In genomic region chr11:59815754-59816153, GRCh38 we compare ENCODE assay signal across 1 cellular context.
TF ChIP-seq lines count a peak whose summit lies in the region.

No MANE protein-coding gene starts in this region.

TF ChIP-seq in H1, 55 proteins besides CTCF, POLR2A, EP300 and RAD21:
- TF ChIP-seq RNF2 (IDR thresholded peaks at IDR 0.05; ENCODE audit: borderline replicate concordance, low read depth, low read length, missing control alignments, poor library complexity, severe bottlenecking), result no peak
- TF ChIP-seq ASH2L (IDR thresholded peaks at IDR 0.05; ENCODE audit: low read length), result no peak
- no peak for TF ChIP-seq TAF7 (optimal IDR thresholded peaks at IDR 0.05; ENCODE audit: borderline replicate concordance, low read depth, low read length)
- no peak for TF ChIP-seq JUND (IDR thresholded peaks at IDR 0.05; ENCODE audit: low read length)
- no peak for TF ChIP-seq NANOG (IDR thresholded peaks at IDR 0.05; ENCODE audit: insufficient read depth, low read depth, low read length, poor library complexity, severe bottlenecking)
- TF ChIP-seq YY1 (IDR thresholded peaks at IDR 0.05; ENCODE audit: low read depth, low read length), result 0 out of 2 replicates have a peak, but pooled peaks have one; percentile 32
- TF ChIP-seq TEAD4 (IDR thresholded peaks at IDR 0.05; ENCODE audit: low read depth, low read length), result no peak
- no peak for TF ChIP-seq KDM4A (IDR thresholded peaks at IDR 0.05; ENCODE audit: low read depth, low read length, severe bottlenecking)
- TF ChIP-seq TBP (IDR thresholded peaks at IDR 0.05; ENCODE audit: low read depth, low read length), result 0 out of 2 replicates have a peak, but pooled peaks have one; percentile 1
- TF ChIP-seq RXRA (IDR thresholded peaks at IDR 0.05; ENCODE audit: insufficient read depth, low read depth, low read length), result no peak
- no peak for TF ChIP-seq KDM5A (IDR thresholded peaks at IDR 0.05; ENCODE audit: low read length)
- no peak for TF ChIP-seq EGR1 (IDR thresholded peaks at IDR 0.05; ENCODE audit: borderline replicate concordance, low read depth, low read length)
- TF ChIP-seq FOSL1 (IDR thresholded peaks at IDR 0.05; ENCODE audit: insufficient read depth, low read depth, low read length), result no peak
- no peak for TF ChIP-seq CBX5 (IDR thresholded peaks at IDR 0.05; ENCODE audit: low read depth, low read length)
- no peak for TF ChIP-seq EZH2 (IDR thresholded peaks at IDR 0.05; ENCODE audit: low read depth, low read length, severe bottlenecking)
- TF ChIP-seq TCF12 (IDR thresholded peaks at IDR 0.05; ENCODE audit: low read depth, low read length), result no peak
- TF ChIP-seq SP4 (IDR thresholded peaks at IDR 0.05; ENCODE audit: low read length), result no peak
- TF ChIP-seq SIN3A (conservative IDR thresholded peaks at IDR 0.05 in 1 of 2, IDR thresholded peaks at IDR 0.05 in 1 of 2; ENCODE audit: low read depth in 1 of 2, low read length in 2 of 2), result no peak
- no peak for TF ChIP-seq CEBPB (IDR thresholded peaks at IDR 0.05; ENCODE audit: low read depth, low read length)
- TF ChIP-seq NRF1 (IDR thresholded peaks at IDR 0.05; ENCODE audit: low read depth, low read length), result no peak
- peak; percentile 61 for TF ChIP-seq SP1 (IDR thresholded peaks at IDR 0.05; ENCODE audit: low read depth, low read length)
- TF ChIP-seq POLR2AphosphoS5 (IDR thresholded peaks at IDR 0.05; ENCODE audit: low read depth, low read length), result no peak
- TF ChIP-seq POU5F1 (IDR thresholded peaks at IDR 0.05; ENCODE audit: low read depth, low read length), result no peak
TF ChIP-seq in H1: peak in this region for 3.
